ENCODE assay signal across 8 cellular contexts in genomic region chr5:141508808-141509611, GRCh38. TPM values are rescaled to one million over a fixed set of nuclear protein-coding genes. Genes with fewer than 3 reads are reported as not detected.
A peak's percentile ranks its signal among the peaks of the same experiment; 100 is the strongest.
DNase-seq lines count a peak whose midpoint lies in the region; ATAC-seq and TF ChIP-seq lines count a peak whose summit lies in the region.

No MANE protein-coding gene starts in this region.

- H3K27me3 ChIP-seq in colonic mucosa (no peaks in the 10 kb centered on the region), lung (ENCODE audit: control insufficient read depth, insufficient read depth) (no peaks in the 10 kb centered on the region)

- 18 to 25% methylated on average over 23 of the region's 23 CpGs for WGBS in lung, 2 donors
- 18% methylated on average over 23 of the region's 23 CpGs for WGBS in urinary bladder

- DNase-seq in SKM-1 treated with dmso at 0.1 percent for 144 hours (lab: John Stamatoyannopoulos, UW; ENCODE audit: unreplicated experiment): peak; percentile 38
- no peak for DNase-seq in SKM-1 (lab: John Stamatoyannopoulos, UW; ENCODE audit: unreplicated experiment)
- DNase-seq in NCI-H526 treated with DMSO at 0.1 percent for 48 hours (lab: John Stamatoyannopoulos, UW): peak; percentile 12
- no peak for DNase-seq in colonic mucosa
- DNase-seq in lung (ENCODE audit: low spot score): peak; percentile 56
- DNase-seq in stimulated activated CD4-positive, alpha-beta T cell treated with anti-CD3 and anti-CD28 coated beads, Interleukin-4, amount 100 ng/mL, for 24 hours: no peak
- DNase-seq in globus pallidus (ENCODE audit: low spot score): no peak

- H3K36me3 ChIP-seq in colonic mucosa (no peaks in the 10 kb centered on the region), lung (ENCODE audit: control insufficient read depth in 2 of 2, insufficient read depth in 2 of 2, low read length in 2 of 2) (peaks cover 0 to 15% of the 10 kb centered on the region in 2 donors), urinary bladder (ENCODE audit: insufficient read depth) (no peaks in the 10 kb centered on the region)

- TF ChIP-seq CTCF in colonic mucosa (IDR thresholded peaks at IDR 0.05) (no peak), lung (IDR thresholded peaks at IDR 0.05; ENCODE audit: control extremely low read depth, extremely low read depth) (no peak)

- intact Hi-C loops in colonic mucosa (cut with DNase I): no loop called here

- H3K9ac ChIP-seq in colonic mucosa (ENCODE audit: low read depth in 2 of 2, low read length in 2 of 2): peak overlapping the region in 1 of 2 donors; percentile 43

- H3K4me1 ChIP-seq in colonic mucosa (peaks cover 3% of the 10 kb centered on the region), lung (ENCODE audit: control insufficient read depth in 2 of 2, insufficient read depth in 2 of 2, low read length in 2 of 2) (peaks cover 7 to 16% of the 10 kb centered on the region in 2 donors), urinary bladder (ENCODE audit: insufficient read depth) (no peaks in the 10 kb centered on the region)

- ATAC-seq in lung (ENCODE audit: insufficient read depth, low FRiP score): peak; percentile 16

- H3K4me3 ChIP-seq in colonic mucosa: no peak overlapping the region
- H3K4me3 ChIP-seq in lung: no peak overlapping the region
- H3K4me3 ChIP-seq in urinary bladder (ENCODE audit: low read depth, low read length): peak overlapping the region; percentile 14

- H3K27ac ChIP-seq in colonic mucosa (peak overlapping the region; percentile 70), lung (ENCODE audit: low read depth in 1 of 2, low read length in 1 of 2) (peak overlapping the region; percentile 37 to 88), urinary bladder (ENCODE audit: low read depth) (peak overlapping the region; percentile 78)

- no peaks in the 10 kb centered on the region for H3K9me3 ChIP-seq in colonic mucosa
- no peaks in the 10 kb centered on the region for H3K9me3 ChIP-seq in lung (ENCODE audit: control insufficient read depth in 2 of 2, insufficient read depth in 1 of 2, low read length in 1 of 2)

RNA-seq across cellular contexts. Expression of gene PCDHGC5, which starts 20.1 kb away (rescaled TPM):
- under 1 TPM; 0.32 to 0.64 TPM for total RNA-seq in colonic mucosa
- total RNA-seq in lung: 1 to 10 TPM; 2.7 to 5.1 TPM
- polyA plus RNA-seq in lung: under 1 TPM; 0.14 to 0.39 TPM
- 3.7 TPM for total RNA-seq in urinary bladder
- 0.29 TPM for polyA plus RNA-seq in urinary bladder

RNA-seq across cellular contexts. Expression of gene PCDHGC4, which starts 24.2 kb away (rescaled TPM):
- total RNA-seq in colonic mucosa (under 1 TPM; 0.35 to 0.64 TPM), lung (1 to 10 TPM; 3.1 to 8.7 TPM), urinary bladder (6.8 TPM)
- polyA plus RNA-seq in lung (under 1 TPM; 0.08 to 0.24 TPM), urinary bladder (0.23 TPM)

RNA-seq across cellular contexts. Expression of gene PCDHGC3, which starts 33.2 kb away (rescaled TPM):
- 10 to 100 TPM; 13.1 to 22.2 TPM for total RNA-seq in colonic mucosa
- 100 to 1,000 TPM in 1 of 2 donors, 10 to 100 TPM in 1; 63.9 to 116 TPM for total RNA-seq in lung
- 10 to 100 TPM; 44.8 to 73.4 TPM for polyA plus RNA-seq in lung
- 62.8 TPM for total RNA-seq in urinary bladder
- 101 TPM for polyA plus RNA-seq in urinary bladder

Comparison
In these comparisons a context has a peak if more than half of its experiments do, and no peak if none do; other contexts are left out.
1. DNase-seq: peak in SKM-1 treated with dmso at 0.1 percent for 144 hours (single experiment), NCI-H526 treated with DMSO at 0.1 percent for 48 hours (single experiment) and lung (single experiment); none in SKM-1 (single experiment), colonic mucosa (single experiment), stimulated activated CD4-positive, alpha-beta T cell treated with anti-CD3 and anti-CD28 coated beads, Interleukin-4, amount 100 ng/mL, for 24 hours (single experiment) and globus pallidus (single experiment).
2. Peak in every context shown above with its lines, with median percentiles within 50 percentile points of each other: H3K27ac ChIP-seq.